Comparison of ENCODE assay signal across 12 cellular contexts in genomic region chr10:35388197-35388596, GRCh38. TPM values are rescaled to one million over a fixed set of nuclear protein-coding genes. Genes with fewer than 3 reads are reported as not detected.
DNase-seq lines count a peak whose midpoint lies in the region; ATAC-seq, FAIRE-seq and TF ChIP-seq lines count a peak whose summit lies in the region.
"Had no signal": no experiment of that assay in that cellular context is flagged by ENCODE, and none has a peak within 500 bp of the region (broad histone marks: within the 10 kb centered on the region; RNA-seq: fewer than 3 reads in every experiment).

No MANE protein-coding gene starts in this region.

- DNase-seq in CD14-positive monocyte (ENCODE audit: low spot score) (no peak), GM19239 (ENCODE audit: insufficient read length, low spot score) (no peak), NCI-H748 (lab: John Stamatoyannopoulos, UW; ENCODE audit: unreplicated experiment) (peak; percentile 30), GF-D8 (lab: John Stamatoyannopoulos, UW) (no peak), occipital lobe (lab: John Stamatoyannopoulos, UW) (no peak), DMS 273 treated with DMSO at 0.1 percent for 48 hours (lab: John Stamatoyannopoulos, UW) (no peak), upper lobe of right lung (no peak)
- DNase-seq: activated naive CD4-positive, alpha-beta T cell treated with anti-CD3 and anti-CD28 coated beads, Interleukin-2, amount 10 ng/mL, durations not matched to agents 7 days and 5 days; sigmoid colon had no signal

- H3K36me3 ChIP-seq in upper lobe of right lung = no peaks in the 10 kb centered on the region
- H3K36me3 ChIP-seq: sigmoid colon had no signal

- FAIRE-seq in GM19239 (lab: Jason Lieb, UNC) = peak; percentile 57

- no peak overlapping the region for H3K4me3 Mint-ChIP-seq in CD14-positive monocyte
- H3K4me3 Mint-ChIP-seq: activated naive CD4-positive, alpha-beta T cell treated with anti-CD3 and anti-CD28 coated beads, Interleukin-2, amount 10 ng/mL, durations not matched to agents 7 days and 5 days; WTC11 had no signal

- peaks cover 6 to 19% (median 13%) of the 10 kb centered on the region in 7 donors for H3K9me3 Mint-ChIP-seq in CD14-positive monocyte

- peaks cover 63% of the 10 kb centered on the region for H3K4me1 Mint-ChIP-seq in CD14-positive monocyte

- H3K9me3 ChIP-seq in upper lobe of right lung = peaks cover 8% of the 10 kb centered on the region

- peak overlapping the region in 5 of 7 donors; percentile 16 to 82 (median 51) for H3K27ac Mint-ChIP-seq in CD14-positive monocyte
- H3K27ac Mint-ChIP-seq: activated naive CD4-positive, alpha-beta T cell treated with anti-CD3 and anti-CD28 coated beads, Interleukin-2, amount 10 ng/mL, durations not matched to agents 7 days and 5 days; WTC11 had no signal

- peak; percentile 18 for ATAC-seq in HG02973 (IDR thresholded peaks at IDR 0.05; ENCODE audit: unreplicated experiment)
- no peak for ATAC-seq in upper lobe of right lung
- ATAC-seq: WTC11 had no signal

- TF ChIP-seq CTCF in CD14-positive monocyte (IDR thresholded peaks at IDR 0.05) (no peak), upper lobe of right lung (IDR thresholded peaks at IDR 0.05) (no peak)

- H3K36me3 Mint-ChIP-seq in CD14-positive monocyte = peaks cover 7 to 15% of the 10 kb centered on the region in 2 donors

- H3K27me3 ChIP-seq in upper lobe of right lung = no peaks in the 10 kb centered on the region
- H3K27me3 ChIP-seq: sigmoid colon had no signal

- peaks cover 49% of the 10 kb centered on the region for H3K4me1 ChIP-seq in upper lobe of right lung

- H3K4me3 ChIP-seq in upper lobe of right lung = no peak overlapping the region
- H3K4me3 ChIP-seq: sigmoid colon had no signal

- H3K27ac ChIP-seq in upper lobe of right lung = no peak overlapping the region
- H3K27ac ChIP-seq: HL-60 had no signal

- no peaks in the 10 kb centered on the region for H3K27me3 Mint-ChIP-seq in CD14-positive monocyte (ENCODE audit: low read depth in 3 of 3)
- H3K27me3 Mint-ChIP-seq: activated naive CD4-positive, alpha-beta T cell treated with anti-CD3 and anti-CD28 coated beads, Interleukin-2, amount 10 ng/mL, durations not matched to agents 7 days and 5 days had no signal

- intact Hi-C loops in CD14-positive monocyte (cut with micrococcal nuclease) = loop anchor here in 1 of 2 donors (5.0 kb wide), 1 partner anchor 49 kb away; no protein-coding TSS in a partner anchor
- intact Hi-C loops in upper lobe of right lung (cut with DNase I) = no loop called here

RNA-seq across cellular contexts. Expression of gene CCNY, which starts 51.9 kb away (rescaled TPM):
- 10 to 100 TPM; 39.9 to 64.8 TPM for polyA plus RNA-seq in CD14-positive monocyte
- total RNA-seq in occipital lobe (49.9 TPM), upper lobe of right lung (85.4 TPM)
